ENCODE assay signal across 8 cellular contexts in genomic region chr5:39274388-39275085, GRCh38. TPM values are rescaled to one million over a fixed set of nuclear protein-coding genes. Genes with fewer than 3 reads are reported as not detected.
DNase-seq lines count a peak whose midpoint lies in the region; ATAC-seq lines count a peak whose summit lies in the region.

No MANE protein-coding gene starts in this region.

- H3K4me1 Mint-ChIP-seq in T-cell, result peaks cover 49 to 63% (median 55%) of the 10 kb centered on the region in 3 donors

- no peaks in the 10 kb centered on the region for H3K27me3 Mint-ChIP-seq in T-cell

- POLR2A ChIA-PET in T-cell (lab: Charles Lee), result interaction anchor here (0.6 to 1.3 kb wide), 8 partner anchors 25 to 1337 kb away, joined by 3 to 4 read pairs (median 3); no protein-coding TSS in a partner anchor

- intact Hi-C loops in Right ventricle myocardium superior (cut with DNase I), result no loop called here
- intact Hi-C loops in Right ventricle myocardium inferior (cut with DNase I), result no loop called here

- no peaks in the 10 kb centered on the region for H3K36me3 Mint-ChIP-seq in T-cell

- H3K9me3 Mint-ChIP-seq in T-cell, result no peaks in the 10 kb centered on the region

- ATAC-seq in Right ventricle myocardium superior (ENCODE audit: poor library complexity) (peak; percentile 70), Right ventricle myocardium inferior (no peak), HG03066 (IDR thresholded peaks at IDR 0.05; ENCODE audit: low read depth, unreplicated experiment) (peak; percentile 90), T-cell (replicated peaks in 1 of 4) (peak; percentile 63 to 70 (median 66))

- H3K27ac Mint-ChIP-seq in T-cell, result peak overlapping the region; percentile 98

- peak overlapping the region; percentile 70 to 85 (median 82) for H3K4me3 Mint-ChIP-seq in T-cell

- CTCF ChIA-PET in T-cell (lab: Charles Lee), result interaction anchor here (0.5 to 5.9 kb wide), 16 partner anchors 8 to 274 kb away, joined by 3 to 50 read pairs (median 3); no protein-coding TSS in a partner anchor

- DNase-seq in Right ventricle myocardium superior (no peak), Right ventricle myocardium inferior (ENCODE audit: missing footprints) (no peak), T-cell (no peak), medulla oblongata (ENCODE audit: extremely low spot score) (peak; percentile 48), DMS 273 treated with DMSO at 0.1 percent for 48 hours (lab: John Stamatoyannopoulos, UW) (no peak), NCI-H2107 treated with DMSO at 0.1 percent for 48 hours (lab: John Stamatoyannopoulos, UW; ENCODE audit: unreplicated experiment) (no peak), DMS79 treated with DMSO at 0.1 percent for 48 hours (lab: John Stamatoyannopoulos, UW) (no peak)

RNA-seq across cellular contexts. Expression of gene FYB1, which starts 55.2 kb away (rescaled TPM):
- total RNA-seq in Right ventricle myocardium superior (4.2 TPM), Right ventricle myocardium inferior (4.7 TPM), T-cell (100 to 1,000 TPM; 372 to 769 (median 428) TPM)

Comparison
In these comparisons a context has a peak if more than half of its experiments do, and no peak if none do; other contexts are left out.
1. RNA of gene FYB1, which starts 55.2 kb away (total RNA-seq): 372 to 769 TPM in T-cell; 4.7 TPM in Right ventricle myocardium inferior (single experiment) and 4.2 TPM in Right ventricle myocardium superior (single experiment); every median in the first group is over 10 times any median in the second.